Comparison of ENCODE assay signal across 25 cellular contexts in the genomic region with DNA sequence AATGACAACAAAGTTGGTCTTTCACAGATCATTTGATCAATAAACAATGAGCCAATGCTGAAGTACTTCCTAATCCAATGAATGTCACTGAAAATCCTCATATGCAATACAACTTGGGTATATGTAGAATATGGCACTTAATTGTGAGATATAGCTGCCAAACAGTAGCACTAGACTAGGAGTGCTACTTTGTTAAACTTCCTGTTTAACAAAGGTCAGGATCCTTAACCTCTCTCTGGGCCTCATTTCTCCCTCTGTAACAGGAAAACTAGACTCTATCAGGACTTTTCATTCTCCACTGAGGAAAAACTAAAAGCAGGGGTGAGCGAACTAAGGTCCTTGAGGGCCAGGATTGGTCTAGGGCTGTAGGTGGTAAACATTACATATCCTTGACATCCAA. TPM values are rescaled to one million over a fixed set of nuclear protein-coding genes. Genes with fewer than 3 reads are reported as not detected.
DNase-seq lines count a peak whose midpoint lies in the region; ATAC-seq and TF ChIP-seq lines count a peak whose summit lies in the region.
"Had no signal": no experiment of that assay in that cellular context is flagged by ENCODE, and none has a peak within 500 bp of the region (broad histone marks: within the 10 kb centered on the region; RNA-seq: fewer than 3 reads in every experiment).

No MANE protein-coding gene starts in this region.

- WGBS in gastroesophageal sphincter (ENCODE audit: low coverage in 1 of 2), 2 donors = 88 to 100% methylated on average over 1 of the region's 1 CpG
- 96 to 100% methylated on average over 1 of the region's 1 CpG for WGBS in transverse colon (ENCODE audit: low coverage in 1 of 2), 2 donors

- H3K4me3 Mint-ChIP-seq in T-helper 17 cell = no peak overlapping the region
- H3K4me3 Mint-ChIP-seq in stimulated activated naive B cell treated with anti-CD40 and anti-IgM and Interleukin-4, amounts not matched to agents 10 μg/mL and 1 μg/mL and 100 μg/mL, for 72 hours = no peak overlapping the region
- H3K4me3 Mint-ChIP-seq: activated naive CD8-positive, alpha-beta T cell treated with anti-CD3 and anti-CD28 coated beads for 36 hours; CD14-positive monocyte; central memory CD8-positive, alpha-beta T cell; GM23338; naive B cell had no signal

- H3K4me3 ChIP-seq in gastroesophageal sphincter = no peak overlapping the region
- H3K4me3 ChIP-seq in muscle layer of duodenum (ENCODE audit: low read depth in 1 of 2, low read length in 2 of 2) = no peak overlapping the region
- no peak overlapping the region for H3K4me3 ChIP-seq in transverse colon
- H3K4me3 ChIP-seq: dorsolateral prefrontal cortex, GM23338, upper lobe of right lung had no signal

- TF ChIP-seq POLR2A in gastroesophageal sphincter (IDR thresholded peaks at IDR 0.05) = no peak
- no peak for TF ChIP-seq POLR2A in transverse colon (IDR thresholded peaks at IDR 0.05)

- peaks cover 3% of the 10 kb centered on the region for H3K4me1 Mint-ChIP-seq in T-helper 17 cell
- peaks cover 12 to 25% of the 10 kb centered on the region in 2 donors for H3K4me1 Mint-ChIP-seq in stimulated activated naive B cell treated with anti-CD40 and anti-IgM and Interleukin-4, amounts not matched to agents 10 μg/mL and 1 μg/mL and 100 μg/mL, for 72 hours

- no peaks in the 10 kb centered on the region for H3K9me3 Mint-ChIP-seq in stimulated activated naive B cell treated with anti-CD40 and anti-IgM and Interleukin-4, amounts not matched to agents 10 μg/mL and 1 μg/mL and 100 μg/mL, for 72 hours
- H3K9me3 Mint-ChIP-seq: activated naive CD8-positive, alpha-beta T cell treated with anti-CD3 and anti-CD28 coated beads for 36 hours; CD14-positive monocyte; central memory CD8-positive, alpha-beta T cell; GM23338; naive B cell had no signal

- DNase-seq in T-helper 17 cell = no peak
- no peak for DNase-seq in transverse colon
- DNase-seq in left colon = no peak
- DNase-seq in stimulated activated naive B cell treated with anti-CD40 and anti-IgM and Interleukin-4, amounts not matched to agents 10 μg/mL and 1 μg/mL and 100 μg/mL, for 72 hours = no peak
- no peak for DNase-seq in AG08396 (ENCODE audit: low spot score)
- DNase-seq: activated CD4-positive, alpha-beta T cell treated with anti-CD3 and anti-CD28 coated beads for 1 hour; activated effector memory CD4-positive, alpha-beta T cell treated with anti-CD3 and anti-CD28 coated beads, Interleukin-2, amount 50 U/mL, for 16 hours; activated naive CD8-positive, alpha-beta T cell treated with anti-CD3 and anti-CD28 coated beads for 36 hours; activated T-cell treated with anti-CD3 and anti-CD28 coated beads for 4 hours; dorsolateral prefrontal cortex; EL; glutamatergic neuron; MV-4-11; naive B cell; NCI-H446 treated with DMSO at 0.1 percent for 48 hours; small intestine; stimulated activated CD4-positive, alpha-beta T cell treated with anti-CD3 and anti-CD28 coated beads, Interleukin-1b, Interleukin-23, amount 100 ng/mL, for 48 hours; T-helper 2 cell; upper lobe of right lung had no signal

- ATAC-seq in T-helper 17 cell = no peak
- ATAC-seq in gastroesophageal sphincter = no peak
- no peak for ATAC-seq in left colon
- ATAC-seq in stimulated activated naive B cell treated with anti-CD40 and anti-IgM and Interleukin-4, amounts not matched to agents 10 μg/mL and 1 μg/mL and 100 μg/mL, for 72 hours (replicated peaks) = no peak
- ATAC-seq: GM23338, SK-N-SH treated with all-trans-retinoic acid at 6 μM for 48 hours, upper lobe of right lung had no signal

- H3K4me1 ChIP-seq in gastroesophageal sphincter = peaks cover 24 to 94% (median 50%) of the 10 kb centered on the region in 3 donors
- peaks cover 27 to 45% of the 10 kb centered on the region in 2 donors for H3K4me1 ChIP-seq in muscle layer of duodenum (ENCODE audit: control insufficient read depth in 1 of 2, insufficient read depth in 2 of 2, low read length in 2 of 2)
- H3K4me1 ChIP-seq in transverse colon = peaks cover 25 to 74% (median 43%) of the 10 kb centered on the region in 4 donors

- peak overlapping the region; percentile 43 for H3K27ac Mint-ChIP-seq in T-helper 17 cell
- H3K27ac Mint-ChIP-seq in stimulated activated naive B cell treated with anti-CD40 and anti-IgM and Interleukin-4, amounts not matched to agents 10 μg/mL and 1 μg/mL and 100 μg/mL, for 72 hours = no peak overlapping the region
- H3K27ac Mint-ChIP-seq: activated naive CD8-positive, alpha-beta T cell treated with anti-CD3 and anti-CD28 coated beads for 36 hours; GM23338 had no signal

- intact Hi-C loops in transverse colon (cut with DNase I; ENCODE audit: low total_unique reads) = no loop called here
- intact Hi-C loops in left colon (cut with DNase I, micrococcal nuclease) = no loop called here

- TF ChIP-seq EP300 in gastroesophageal sphincter (IDR thresholded peaks at IDR 0.05) (no peak), transverse colon (IDR thresholded peaks at IDR 0.05; ENCODE audit: low read depth) (no peak)

- H3K9me3 ChIP-seq in T-helper 17 cell (ENCODE audit: control insufficient read depth, low read length, poor library complexity, severe bottlenecking) = no peaks in the 10 kb centered on the region
- H3K9me3 ChIP-seq in gastroesophageal sphincter = no peaks in the 10 kb centered on the region
- no peaks in the 10 kb centered on the region for H3K9me3 ChIP-seq in muscle layer of duodenum (ENCODE audit: control insufficient read depth in 1 of 2, low read length in 2 of 2)
- H3K9me3 ChIP-seq in transverse colon = no peaks in the 10 kb centered on the region
- H3K9me3 ChIP-seq: upper lobe of right lung had no signal

- H3K36me3 ChIP-seq in gastroesophageal sphincter (peaks cover 0 to 5% of the 10 kb centered on the region in 2 donors), muscle layer of duodenum (ENCODE audit: control insufficient read depth in 1 of 2, insufficient read depth in 2 of 2, low read length in 2 of 2) (peaks cover 10 to 11% of the 10 kb centered on the region in 2 donors), transverse colon (no peaks in the 10 kb centered on the region)

- in situ Hi-C loops in transverse colon (cut with MboI; ENCODE audit: low pct_ligation_motif_present in 1 of 4, low pct_unique_long_range_greater_than_20kb in 1 of 4, low sequenced_read_pairs in 3 of 4) = no loop called here

- peak overlapping the region; percentile 65 to 88 (median 75) for H3K27ac ChIP-seq in gastroesophageal sphincter
- peak overlapping the region; percentile 47 for H3K27ac ChIP-seq in muscle layer of duodenum (ENCODE audit: low read length)
- peak overlapping the region in 3 of 4 donors; percentile 6 to 80 (median 36) for H3K27ac ChIP-seq in transverse colon
- H3K27ac ChIP-seq: dorsolateral prefrontal cortex, upper lobe of right lung had no signal

- no peaks in the 10 kb centered on the region for H3K27me3 Mint-ChIP-seq in T-helper 17 cell
- no peaks in the 10 kb centered on the region for H3K27me3 Mint-ChIP-seq in stimulated activated naive B cell treated with anti-CD40 and anti-IgM and Interleukin-4, amounts not matched to agents 10 μg/mL and 1 μg/mL and 100 μg/mL, for 72 hours
- H3K27me3 Mint-ChIP-seq: activated naive CD8-positive, alpha-beta T cell treated with anti-CD3 and anti-CD28 coated beads for 36 hours; central memory CD8-positive, alpha-beta T cell; naive B cell had no signal

- TF ChIP-seq CTCF in gastroesophageal sphincter (IDR thresholded peaks at IDR 0.05) (no peak), transverse colon (IDR thresholded peaks at IDR 0.05) (no peak)

- no peaks in the 10 kb centered on the region for H3K36me3 Mint-ChIP-seq in T-helper 17 cell (ENCODE audit: low read depth)
- H3K36me3 Mint-ChIP-seq in stimulated activated naive B cell treated with anti-CD40 and anti-IgM and Interleukin-4, amounts not matched to agents 10 μg/mL and 1 μg/mL and 100 μg/mL, for 72 hours = peaks cover 21 to 42% of the 10 kb centered on the region in 2 donors

- no peaks in the 10 kb centered on the region for H3K27me3 ChIP-seq in gastroesophageal sphincter
- H3K27me3 ChIP-seq in muscle layer of duodenum (ENCODE audit: low read depth, low read length) = no peaks in the 10 kb centered on the region
- no peaks in the 10 kb centered on the region for H3K27me3 ChIP-seq in transverse colon
- H3K27me3 ChIP-seq: dorsolateral prefrontal cortex, upper lobe of right lung had no signal

RNA-seq across cellular contexts. Expression of a gene that starts 56.1 kb away (rescaled TPM):
- 10 to 100 TPM; 54.5 to 72.2 TPM for total RNA-seq in T-helper 17 cell
- 100 to 1,000 TPM in 1 of 4 donors, 10 to 100 TPM in 3; 62.8 to 103 (median 96.6) TPM for total RNA-seq in gastroesophageal sphincter
- total RNA-seq in transverse colon = 10 to 100 TPM; 28.0 to 48.2 (median 40.3) TPM
- 10 to 100 TPM; 44.4 to 46.7 TPM for total RNA-seq in left colon
